Comparison of ENCODE assay signal across 1 cellular context in the genomic region with DNA sequence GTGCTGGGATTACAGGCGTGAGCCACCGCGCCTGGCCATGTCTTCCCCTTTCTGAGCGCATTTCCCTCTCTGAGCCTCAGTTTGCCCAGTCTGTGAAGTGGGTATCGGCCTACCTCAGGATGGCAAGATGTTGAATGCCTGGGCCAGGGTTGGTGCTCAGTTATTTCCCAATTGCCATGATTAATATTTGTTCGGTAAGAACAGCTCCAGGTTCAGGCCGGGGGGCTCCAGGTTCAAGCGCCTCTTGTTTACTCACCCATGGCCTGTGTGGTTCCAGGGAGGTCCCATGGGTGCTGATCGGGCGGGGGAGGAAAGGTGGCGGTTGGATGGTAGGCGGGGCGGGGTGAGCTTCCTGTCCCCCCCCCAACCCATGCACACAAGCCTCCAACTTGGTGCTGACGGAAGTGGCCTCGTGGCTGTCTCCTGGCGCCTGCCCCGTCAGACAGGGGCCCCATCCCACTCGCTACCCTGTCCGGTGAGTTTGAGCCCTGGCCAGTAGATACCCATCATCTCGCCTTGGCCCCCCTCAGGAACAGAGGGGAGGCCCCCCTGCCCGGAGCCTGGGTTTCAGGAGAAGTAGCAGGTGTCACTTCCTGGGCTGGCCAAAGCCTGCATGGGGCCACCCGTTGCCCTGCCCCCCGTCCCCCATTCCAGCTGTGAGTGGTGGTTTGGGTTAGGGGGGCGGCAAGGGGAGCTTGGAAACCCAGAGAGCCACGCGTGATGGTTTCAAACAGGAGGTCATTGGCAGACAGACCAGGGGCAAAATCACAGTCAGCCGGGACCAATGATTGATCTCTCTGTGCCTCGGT.
TF ChIP-seq lines count a peak whose summit lies in the region.

A gene with protein sequence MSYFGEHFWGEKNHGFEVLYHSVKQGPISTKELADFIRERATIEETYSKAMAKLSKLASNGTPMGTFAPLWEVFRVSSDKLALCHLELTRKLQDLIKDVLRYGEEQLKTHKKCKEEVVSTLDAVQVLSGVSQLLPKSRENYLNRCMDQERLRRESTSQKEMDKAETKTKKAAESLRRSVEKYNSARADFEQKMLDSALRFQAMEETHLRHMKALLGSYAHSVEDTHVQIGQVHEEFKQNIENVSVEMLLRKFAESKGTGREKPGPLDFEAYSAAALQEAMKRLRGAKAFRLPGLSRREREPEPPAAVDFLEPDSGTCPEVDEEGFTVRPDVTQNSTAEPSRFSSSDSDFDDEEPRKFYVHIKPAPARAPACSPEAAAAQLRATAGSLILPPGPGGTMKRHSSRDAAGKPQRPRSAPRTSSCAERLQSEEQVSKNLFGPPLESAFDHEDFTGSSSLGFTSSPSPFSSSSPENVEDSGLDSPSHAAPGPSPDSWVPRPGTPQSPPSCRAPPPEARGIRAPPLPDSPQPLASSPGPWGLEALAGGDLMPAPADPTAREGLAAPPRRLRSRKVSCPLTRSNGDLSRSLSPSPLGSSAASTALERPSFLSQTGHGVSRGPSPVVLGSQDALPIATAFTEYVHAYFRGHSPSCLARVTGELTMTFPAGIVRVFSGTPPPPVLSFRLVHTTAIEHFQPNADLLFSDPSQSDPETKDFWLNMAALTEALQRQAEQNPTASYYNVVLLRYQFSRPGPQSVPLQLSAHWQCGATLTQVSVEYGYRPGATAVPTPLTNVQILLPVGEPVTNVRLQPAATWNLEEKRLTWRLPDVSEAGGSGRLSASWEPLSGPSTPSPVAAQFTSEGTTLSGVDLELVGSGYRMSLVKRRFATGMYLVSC (plus strand): TSS at position 375 of the 809 bp plus-strand sequence. CDS start 3,688 bp downstream, outside the sequence.

TF ChIP-seq in K562, 482 proteins besides CTCF, POLR2A, EP300 and RAD21 (continued from another document and continues in another):
- TF ChIP-seq, protein P1, sequence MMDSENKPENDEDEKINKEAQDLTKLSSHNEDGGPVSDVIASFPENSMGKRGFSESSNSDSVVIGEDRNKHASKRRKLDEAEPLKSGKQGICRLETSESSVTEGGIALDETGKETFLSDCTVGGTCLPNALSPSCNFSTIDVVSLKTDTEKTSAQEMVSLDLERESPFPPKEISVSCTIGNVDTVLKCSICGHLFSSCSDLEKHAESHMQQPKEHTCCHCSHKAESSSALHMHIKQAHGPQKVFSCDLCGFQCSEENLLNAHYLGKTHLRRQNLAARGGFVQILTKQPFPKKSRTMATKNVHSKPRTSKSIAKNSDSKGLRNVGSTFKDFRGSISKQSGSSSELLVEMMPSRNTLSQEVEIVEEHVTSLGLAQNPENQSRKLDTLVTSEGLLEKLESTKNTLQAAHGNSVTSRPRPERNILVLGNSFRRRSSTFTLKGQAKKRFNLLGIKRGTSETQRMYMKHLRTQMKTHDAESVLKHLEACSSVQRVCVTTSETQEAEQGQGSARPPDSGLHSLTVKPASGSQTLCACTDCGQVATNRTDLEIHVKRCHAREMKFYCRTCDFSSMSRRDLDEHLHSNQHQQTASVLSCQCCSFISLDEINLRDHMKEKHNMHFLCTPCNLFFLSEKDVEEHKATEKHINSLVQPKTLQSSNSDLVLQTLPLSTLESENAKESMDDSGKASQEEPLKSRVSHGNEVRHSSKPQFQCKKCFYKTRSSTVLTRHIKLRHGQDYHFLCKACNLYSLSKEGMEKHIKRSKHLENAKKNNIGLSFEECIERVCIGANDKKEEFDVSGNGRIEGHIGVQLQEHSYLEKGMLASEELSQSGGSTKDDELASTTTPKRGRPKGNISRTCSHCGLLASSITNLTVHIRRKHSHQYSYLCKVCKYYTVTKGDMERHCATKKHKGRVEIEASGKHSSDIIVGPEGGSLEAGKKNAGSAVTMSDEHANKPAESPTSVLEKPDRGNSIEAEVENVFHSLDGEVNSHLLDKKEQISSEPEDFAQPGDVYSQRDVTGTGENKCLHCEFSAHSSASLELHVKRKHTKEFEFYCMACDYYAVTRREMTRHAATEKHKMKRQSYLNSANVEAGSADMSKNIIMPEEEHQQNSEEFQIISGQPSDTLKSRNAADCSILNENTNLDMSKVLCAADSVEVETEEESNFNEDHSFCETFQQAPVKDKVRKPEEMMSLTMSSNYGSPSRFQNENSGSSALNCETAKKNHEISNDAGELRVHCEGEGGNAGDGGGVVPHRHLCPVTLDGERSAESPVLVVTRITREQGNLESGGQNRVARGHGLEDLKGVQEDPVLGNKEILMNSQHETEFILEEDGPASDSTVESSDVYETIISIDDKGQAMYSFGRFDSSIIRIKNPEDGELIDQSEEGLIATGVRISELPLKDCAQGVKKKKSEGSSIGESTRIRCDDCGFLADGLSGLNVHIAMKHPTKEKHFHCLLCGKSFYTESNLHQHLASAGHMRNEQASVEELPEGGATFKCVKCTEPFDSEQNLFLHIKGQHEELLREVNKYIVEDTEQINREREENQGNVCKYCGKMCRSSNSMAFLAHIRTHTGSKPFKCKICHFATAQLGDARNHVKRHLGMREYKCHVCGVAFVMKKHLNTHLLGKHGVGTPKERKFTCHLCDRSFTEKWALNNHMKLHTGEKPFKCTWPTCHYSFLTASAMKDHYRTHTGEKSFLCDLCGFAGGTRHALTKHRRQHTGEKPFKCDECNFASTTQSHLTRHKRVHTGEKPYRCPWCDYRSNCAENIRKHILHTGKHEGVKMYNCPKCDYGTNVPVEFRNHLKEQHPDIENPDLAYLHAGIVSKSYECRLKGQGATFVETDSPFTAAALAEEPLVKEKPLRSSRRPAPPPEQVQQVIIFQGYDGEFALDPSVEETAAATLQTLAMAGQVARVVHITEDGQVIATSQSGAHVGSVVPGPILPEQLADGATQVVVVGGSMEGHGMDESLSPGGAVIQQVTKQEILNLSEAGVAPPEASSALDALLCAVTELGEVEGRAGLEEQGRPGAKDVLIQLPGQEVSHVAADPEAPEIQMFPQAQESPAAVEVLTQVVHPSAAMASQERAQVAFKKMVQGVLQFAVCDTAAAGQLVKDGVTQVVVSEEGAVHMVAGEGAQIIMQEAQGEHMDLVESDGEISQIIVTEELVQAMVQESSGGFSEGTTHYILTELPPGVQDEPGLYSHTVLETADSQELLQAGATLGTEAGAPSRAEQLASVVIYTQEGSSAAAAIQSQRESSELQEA (IDR thresholded peaks at IDR 0.05; ENCODE audit: low read depth) = no peak
- TF ChIP-seq RBM39 (optimal IDR thresholded peaks at IDR 0.05; ENCODE audit: low read depth, low read length) = no peak
- TF ChIP-seq LCOR (CRISPR knock-in tag; IDR thresholded peaks at IDR 0.05) = no peak
- TF ChIP-seq NCOA2 (IDR thresholded peaks at IDR 0.05; ENCODE audit: partially characterized antibody in 2 of 2) = no peak
- no peak for TF ChIP-seq U2AF2 (optimal IDR thresholded peaks at IDR 0.05; ENCODE audit: low read depth, low read length)
- TF ChIP-seq HMG20A (CRISPR knock-in tag; conservative IDR thresholded peaks at IDR 0.05) = no peak
- TF ChIP-seq, protein P2, sequence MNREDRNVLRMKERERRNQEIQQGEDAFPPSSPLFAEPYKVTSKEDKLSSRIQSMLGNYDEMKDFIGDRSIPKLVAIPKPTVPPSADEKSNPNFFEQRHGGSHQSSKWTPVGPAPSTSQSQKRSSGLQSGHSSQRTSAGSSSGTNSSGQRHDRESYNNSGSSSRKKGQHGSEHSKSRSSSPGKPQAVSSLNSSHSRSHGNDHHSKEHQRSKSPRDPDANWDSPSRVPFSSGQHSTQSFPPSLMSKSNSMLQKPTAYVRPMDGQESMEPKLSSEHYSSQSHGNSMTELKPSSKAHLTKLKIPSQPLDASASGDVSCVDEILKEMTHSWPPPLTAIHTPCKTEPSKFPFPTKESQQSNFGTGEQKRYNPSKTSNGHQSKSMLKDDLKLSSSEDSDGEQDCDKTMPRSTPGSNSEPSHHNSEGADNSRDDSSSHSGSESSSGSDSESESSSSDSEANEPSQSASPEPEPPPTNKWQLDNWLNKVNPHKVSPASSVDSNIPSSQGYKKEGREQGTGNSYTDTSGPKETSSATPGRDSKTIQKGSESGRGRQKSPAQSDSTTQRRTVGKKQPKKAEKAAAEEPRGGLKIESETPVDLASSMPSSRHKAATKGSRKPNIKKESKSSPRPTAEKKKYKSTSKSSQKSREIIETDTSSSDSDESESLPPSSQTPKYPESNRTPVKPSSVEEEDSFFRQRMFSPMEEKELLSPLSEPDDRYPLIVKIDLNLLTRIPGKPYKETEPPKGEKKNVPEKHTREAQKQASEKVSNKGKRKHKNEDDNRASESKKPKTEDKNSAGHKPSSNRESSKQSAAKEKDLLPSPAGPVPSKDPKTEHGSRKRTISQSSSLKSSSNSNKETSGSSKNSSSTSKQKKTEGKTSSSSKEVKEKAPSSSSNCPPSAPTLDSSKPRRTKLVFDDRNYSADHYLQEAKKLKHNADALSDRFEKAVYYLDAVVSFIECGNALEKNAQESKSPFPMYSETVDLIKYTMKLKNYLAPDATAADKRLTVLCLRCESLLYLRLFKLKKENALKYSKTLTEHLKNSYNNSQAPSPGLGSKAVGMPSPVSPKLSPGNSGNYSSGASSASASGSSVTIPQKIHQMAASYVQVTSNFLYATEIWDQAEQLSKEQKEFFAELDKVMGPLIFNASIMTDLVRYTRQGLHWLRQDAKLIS (CRISPR knock-in tag; IDR thresholded peaks at IDR 0.05) = 0 out of 2 replicates have a peak, but pooled peaks have one; percentile 41
- peak; percentile 65; the same call in 1 of the 2 replicates for TF ChIP-seq MXI1 (IDR thresholded peaks at IDR 0.05; ENCODE audit: low read depth, low read length)
- no peak for TF ChIP-seq HNRNPL (IDR thresholded peaks at IDR 0.05; ENCODE audit: low read depth, low read length)
- TF ChIP-seq RBBP5 (IDR thresholded peaks at IDR 0.05; ENCODE audit: borderline replicate concordance, insufficient read depth, low read length, poor library complexity, severe bottlenecking) = no peak
- TF ChIP-seq, protein P3, sequence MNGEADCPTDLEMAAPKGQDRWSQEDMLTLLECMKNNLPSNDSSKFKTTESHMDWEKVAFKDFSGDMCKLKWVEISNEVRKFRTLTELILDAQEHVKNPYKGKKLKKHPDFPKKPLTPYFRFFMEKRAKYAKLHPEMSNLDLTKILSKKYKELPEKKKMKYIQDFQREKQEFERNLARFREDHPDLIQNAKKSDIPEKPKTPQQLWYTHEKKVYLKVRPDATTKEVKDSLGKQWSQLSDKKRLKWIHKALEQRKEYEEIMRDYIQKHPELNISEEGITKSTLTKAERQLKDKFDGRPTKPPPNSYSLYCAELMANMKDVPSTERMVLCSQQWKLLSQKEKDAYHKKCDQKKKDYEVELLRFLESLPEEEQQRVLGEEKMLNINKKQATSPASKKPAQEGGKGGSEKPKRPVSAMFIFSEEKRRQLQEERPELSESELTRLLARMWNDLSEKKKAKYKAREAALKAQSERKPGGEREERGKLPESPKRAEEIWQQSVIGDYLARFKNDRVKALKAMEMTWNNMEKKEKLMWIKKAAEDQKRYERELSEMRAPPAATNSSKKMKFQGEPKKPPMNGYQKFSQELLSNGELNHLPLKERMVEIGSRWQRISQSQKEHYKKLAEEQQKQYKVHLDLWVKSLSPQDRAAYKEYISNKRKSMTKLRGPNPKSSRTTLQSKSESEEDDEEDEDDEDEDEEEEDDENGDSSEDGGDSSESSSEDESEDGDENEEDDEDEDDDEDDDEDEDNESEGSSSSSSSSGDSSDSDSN (IDR thresholded peaks at IDR 0.05; ENCODE audit: borderline replicate concordance in 1 of 2, low read depth in 2 of 2, low read length in 2 of 2) = 0 out of 4 replicates have a peak, but pooled peaks of 1 of the 2 experiments have one; percentile 10
- TF ChIP-seq CBFB (CRISPR knock-in tag; IDR thresholded peaks at IDR 0.05) = no peak; the same call in 1 of the 2 replicates
- TF ChIP-seq ZNF717 (CRISPR knock-in tag; IDR thresholded peaks at IDR 0.05) = peak; percentile 68; the same call in 1 of the 2 replicates
- TF ChIP-seq, protein P4, sequence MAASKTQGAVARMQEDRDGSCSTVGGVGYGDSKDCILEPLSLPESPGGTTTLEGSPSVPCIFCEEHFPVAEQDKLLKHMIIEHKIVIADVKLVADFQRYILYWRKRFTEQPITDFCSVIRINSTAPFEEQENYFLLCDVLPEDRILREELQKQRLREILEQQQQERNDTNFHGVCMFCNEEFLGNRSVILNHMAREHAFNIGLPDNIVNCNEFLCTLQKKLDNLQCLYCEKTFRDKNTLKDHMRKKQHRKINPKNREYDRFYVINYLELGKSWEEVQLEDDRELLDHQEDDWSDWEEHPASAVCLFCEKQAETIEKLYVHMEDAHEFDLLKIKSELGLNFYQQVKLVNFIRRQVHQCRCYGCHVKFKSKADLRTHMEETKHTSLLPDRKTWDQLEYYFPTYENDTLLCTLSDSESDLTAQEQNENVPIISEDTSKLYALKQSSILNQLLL (CRISPR knock-in tag; IDR thresholded peaks at IDR 0.05; ENCODE audit: borderline replicate concordance) = no peak
- TF ChIP-seq ZNF316 (IDR thresholded peaks at IDR 0.05) = no peak
- peak; percentile 45 for TF ChIP-seq CCNT2 (IDR thresholded peaks at IDR 0.05; ENCODE audit: borderline replicate concordance, extremely low read depth, insufficient read length, low read depth, low read length)
- TF ChIP-seq MTA2 (IDR thresholded peaks at IDR 0.05; ENCODE audit: low read depth) = no peak
- TF ChIP-seq, protein P5, sequence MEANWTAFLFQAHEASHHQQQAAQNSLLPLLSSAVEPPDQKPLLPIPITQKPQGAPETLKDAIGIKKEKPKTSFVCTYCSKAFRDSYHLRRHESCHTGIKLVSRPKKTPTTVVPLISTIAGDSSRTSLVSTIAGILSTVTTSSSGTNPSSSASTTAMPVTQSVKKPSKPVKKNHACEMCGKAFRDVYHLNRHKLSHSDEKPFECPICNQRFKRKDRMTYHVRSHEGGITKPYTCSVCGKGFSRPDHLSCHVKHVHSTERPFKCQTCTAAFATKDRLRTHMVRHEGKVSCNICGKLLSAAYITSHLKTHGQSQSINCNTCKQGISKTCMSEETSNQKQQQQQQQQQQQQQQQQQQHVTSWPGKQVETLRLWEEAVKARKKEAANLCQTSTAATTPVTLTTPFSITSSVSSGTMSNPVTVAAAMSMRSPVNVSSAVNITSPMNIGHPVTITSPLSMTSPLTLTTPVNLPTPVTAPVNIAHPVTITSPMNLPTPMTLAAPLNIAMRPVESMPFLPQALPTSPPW (CRISPR knock-in tag; IDR thresholded peaks at IDR 0.05) = peak; percentile 98
- TF ChIP-seq, protein P6, sequence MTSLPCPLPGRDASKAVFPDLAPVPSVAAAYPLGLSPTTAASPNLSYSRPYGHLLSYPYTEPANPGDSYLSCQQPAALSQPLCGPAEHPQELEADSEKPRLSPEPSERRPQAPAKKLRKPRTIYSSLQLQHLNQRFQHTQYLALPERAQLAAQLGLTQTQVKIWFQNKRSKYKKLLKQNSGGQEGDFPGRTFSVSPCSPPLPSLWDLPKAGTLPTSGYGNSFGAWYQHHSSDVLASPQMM (CRISPR knock-in tag; IDR thresholded peaks at IDR 0.05) = no peak
- no peak for TF ChIP-seq GABPB2 (CRISPR knock-in tag; conservative IDR thresholded peaks at IDR 0.05)
- no peak for TF ChIP-seq NUFIP1 (IDR thresholded peaks at IDR 0.05; ENCODE audit: partially characterized antibody)
